14 cellular contexts compared by ENCODE assay signal in the genomic region with DNA sequence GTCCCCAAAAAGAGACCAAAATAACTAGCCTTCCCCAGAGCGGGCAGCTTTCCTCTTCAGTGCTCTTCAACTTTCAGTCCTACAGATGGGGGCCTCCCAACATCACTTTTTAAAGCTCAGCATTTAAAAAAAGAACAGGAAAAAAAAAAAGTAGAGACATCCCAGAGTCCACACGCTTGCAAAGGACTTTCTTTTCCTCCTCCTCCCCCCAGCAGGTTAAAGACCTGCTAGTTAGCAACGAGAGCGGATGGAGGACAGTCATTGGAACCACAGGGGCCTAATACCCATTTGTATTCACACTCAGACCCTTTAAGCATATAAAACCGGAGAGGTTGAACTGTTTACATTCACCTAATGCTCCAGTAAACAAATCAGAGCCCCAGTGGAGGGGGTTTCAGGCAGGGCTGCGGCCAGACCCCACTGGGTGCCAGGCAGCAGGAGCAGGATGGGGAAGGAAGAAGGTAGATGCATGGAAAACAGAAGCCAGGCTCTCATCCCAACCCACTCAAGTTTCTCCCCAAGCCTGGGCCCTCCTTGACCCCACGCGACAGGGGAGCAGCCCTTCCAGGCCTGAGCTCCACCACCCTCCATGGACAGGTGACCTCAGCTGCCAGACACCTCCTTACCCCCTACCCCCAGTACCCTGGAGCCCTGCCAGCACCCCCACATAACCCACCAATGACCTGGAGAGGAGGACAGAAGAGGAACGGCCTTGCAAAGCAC. TPM values are rescaled to one million over a fixed set of nuclear protein-coding genes. Genes with fewer than 3 reads are reported as not detected.
DNase-seq lines count a peak whose midpoint lies in the region; ATAC-seq and TF ChIP-seq lines count a peak whose summit lies in the region.
"Had no signal": no experiment of that assay in that cellular context is flagged by ENCODE, and none has a peak within 500 bp of the region (broad histone marks: within the 10 kb centered on the region; RNA-seq: fewer than 3 reads in every experiment).

No MANE protein-coding gene starts in this region.

- peak overlapping the region in 3 of 4 donors; percentile 7 to 32 (median 24) for H3K27ac ChIP-seq in transverse colon
- H3K27ac ChIP-seq: vagina had no signal

- H3K36me3 Mint-ChIP-seq in natural killer cell: no peaks in the 10 kb centered on the region
- no peaks in the 10 kb centered on the region for H3K36me3 Mint-ChIP-seq in endothelial cell (ENCODE audit: low read depth, unreplicated experiment)

- TF ChIP-seq EP300 in transverse colon (IDR thresholded peaks at IDR 0.05; ENCODE audit: low read depth): no peak

- WGBS in transverse colon (ENCODE audit: low coverage in 1 of 2), 2 donors: 31 to 57% methylated on average over 5 to 9 of the region's 9 CpGs

- in situ Hi-C loops in transverse colon (cut with MboI; ENCODE audit: low pct_ligation_motif_present in 1 of 4, low pct_unique_long_range_greater_than_20kb in 1 of 4, low sequenced_read_pairs in 3 of 4): loop anchor here in 1 of 4 donors (25.0 kb wide), 1 partner anchor 195 kb away; no protein-coding TSS in a partner anchor

- H3K9me3 ChIP-seq in transverse colon: no peaks in the 10 kb centered on the region
- H3K9me3 ChIP-seq: vagina had no signal

- DNase-seq in Right ventricle myocardium superior (no peak), Right ventricle myocardium inferior (ENCODE audit: missing footprints) (no peak), NCI-H69 (lab: John Stamatoyannopoulos, UW) (peak; percentile 42), medulla oblongata (ENCODE audit: extremely low spot score) (peak; percentile 72), transverse colon (no peak), natural killer cell (no peak), endothelial cell (ENCODE audit: low spot score) (no peak)
- DNase-seq: activated CD4-positive, CD25-positive, alpha-beta regulatory T cell; erythroblast; GDM1; HCEC 1CT; kidney had no signal

- TF ChIP-seq POLR2A in transverse colon (IDR thresholded peaks at IDR 0.05): no peak

- no peak overlapping the region for H3K4me3 ChIP-seq in transverse colon
- H3K4me3 ChIP-seq: vagina had no signal

- no peak overlapping the region for H3K4me3 Mint-ChIP-seq in natural killer cell
- no peak overlapping the region for H3K4me3 Mint-ChIP-seq in endothelial cell (ENCODE audit: unreplicated experiment)

- H3K4me1 ChIP-seq in transverse colon: peaks cover 25 to 56% (median 30%) of the 10 kb centered on the region in 4 donors

- ATAC-seq in Right ventricle myocardium superior (ENCODE audit: poor library complexity) (peak; percentile 8), Right ventricle myocardium inferior (no peak), natural killer cell (no peak), HG03571 (IDR thresholded peaks at IDR 0.05; ENCODE audit: unreplicated experiment) (no peak)

- H3K27ac Mint-ChIP-seq in natural killer cell (no peak overlapping the region), endothelial cell (ENCODE audit: unreplicated experiment) (no peak overlapping the region)

- H3K9me3 Mint-ChIP-seq in natural killer cell (no peaks in the 10 kb centered on the region), endothelial cell (ENCODE audit: unreplicated experiment) (no peaks in the 10 kb centered on the region)

- no peaks in the 10 kb centered on the region for H3K36me3 ChIP-seq in transverse colon
- H3K36me3 ChIP-seq: vagina had no signal

- intact Hi-C loops in Right ventricle myocardium superior (cut with DNase I): no loop called here
- intact Hi-C loops in Right ventricle myocardium inferior (cut with DNase I): no loop called here
- intact Hi-C loops in transverse colon (cut with DNase I; ENCODE audit: low total_unique reads): no loop called here
- intact Hi-C loops in natural killer cell (cut with micrococcal nuclease): no loop called here

- H3K27me3 Mint-ChIP-seq in natural killer cell (ENCODE audit: low read depth in 2 of 2): peaks cover 18 to 28% of the 10 kb centered on the region in 2 donors
- peaks cover 26% of the 10 kb centered on the region for H3K27me3 Mint-ChIP-seq in endothelial cell (ENCODE audit: unreplicated experiment)

- H3K27me3 ChIP-seq in transverse colon: no peaks in the 10 kb centered on the region
- H3K27me3 ChIP-seq: vagina had no signal

- H3K4me1 Mint-ChIP-seq in natural killer cell (peaks cover 36 to 40% of the 10 kb centered on the region in 2 donors), endothelial cell (ENCODE audit: unreplicated experiment) (peaks cover 75% of the 10 kb centered on the region)

- no peak for TF ChIP-seq CTCF in transverse colon (IDR thresholded peaks at IDR 0.05)
- TF ChIP-seq CTCF in natural killer cell (IDR thresholded peaks at IDR 0.05): no peak
- TF ChIP-seq CTCF in endothelial cell (IDR thresholded peaks at IDR 0.05; ENCODE audit: unreplicated experiment): no peak

RNA-seq across cellular contexts. Expression of a gene that starts 15.2 kb away (rescaled TPM):
- total RNA-seq in Right ventricle myocardium superior (8.3 TPM), Right ventricle myocardium inferior (8.4 TPM), transverse colon (10 to 100 TPM; 12.3 to 23.7 (median 15.3) TPM), natural killer cell (1 to 10 TPM; 5.8 to 7.8 (median 7.5) TPM), endothelial cell (ENCODE audit: unreplicated experiment) (17.7 TPM)

Comparison
In these comparisons a context has a peak if more than half of its experiments do, and no peak if none do; other contexts are left out.
1. DNase-seq: peak in NCI-H69 (single experiment) and medulla oblongata (single experiment); none in Right ventricle myocardium superior (single experiment), Right ventricle myocardium inferior (single experiment), transverse colon (single experiment), natural killer cell (single experiment) and endothelial cell (single experiment).